ENCODE assay signal across 1 cellular context in genomic region chr3:14133188-14133800, GRCh38.
A peak's percentile ranks its signal among the peaks of the same experiment; 100 is the strongest.
TF ChIP-seq lines count a peak whose summit lies in the region.

No MANE protein-coding gene starts in this region.

TF ChIP-seq in K562, 482 proteins besides CTCF, POLR2A, EP300 and RAD21:
- TF ChIP-seq POLR2G (IDR thresholded peaks at IDR 0.05; ENCODE audit: low read depth, low read length), result peak; percentile 35; the same call in 1 of the 2 replicates
- no peak for TF ChIP-seq FOXJ2 (tag; IDR thresholded peaks at IDR 0.05)
